Comparison of ENCODE assay signal across 14 cellular contexts in the genomic region with DNA sequence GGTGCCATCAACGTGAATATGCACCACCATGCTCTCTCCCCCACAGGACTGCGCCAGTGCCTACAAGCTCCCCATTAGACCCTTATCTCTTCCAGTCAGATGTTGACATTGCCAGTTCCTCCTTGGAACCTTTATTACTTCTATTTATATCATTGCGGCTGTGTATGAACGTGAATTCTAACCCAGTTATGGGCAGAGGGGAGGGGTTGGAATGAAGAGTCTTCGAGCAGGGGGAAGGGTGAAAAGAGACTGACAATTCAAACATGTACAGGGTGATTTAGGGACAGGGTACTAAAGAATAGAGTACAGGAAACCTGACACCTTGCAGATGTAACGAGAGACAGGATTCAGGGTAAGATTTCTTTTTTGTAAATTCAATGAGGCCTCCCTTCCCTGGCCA. TPM values are rescaled to one million over a fixed set of nuclear protein-coding genes. Genes with fewer than 3 reads are reported as not detected.
DNase-seq lines count a peak whose midpoint lies in the region; ATAC-seq and TF ChIP-seq lines count a peak whose summit lies in the region.
"Had no signal": no experiment of that assay in that cellular context is flagged by ENCODE, and none has a peak within 500 bp of the region (broad histone marks: within the 10 kb centered on the region; RNA-seq: fewer than 3 reads in every experiment).

No MANE protein-coding gene starts in this region.

- H3K27ac ChIP-seq in cardiac muscle cell: no peak overlapping the region
- H3K27ac ChIP-seq: spleen had no signal

- peak overlapping the region; percentile 8 for H3K27ac Mint-ChIP-seq in activated naive CD4-positive, alpha-beta T cell treated with anti-CD3 and anti-CD28 coated beads, Interleukin-2, amount 50 U/mL, for 24 hours
- H3K27ac Mint-ChIP-seq in activated naive CD4-positive, alpha-beta T cell treated with anti-CD3 and anti-CD28 coated beads, Interleukin-2, amount 50 U/mL, for 72 hours: no peak overlapping the region
- H3K27ac Mint-ChIP-seq: brain, HFFc6 had no signal

- H3K4me3 Mint-ChIP-seq in activated naive CD4-positive, alpha-beta T cell treated with anti-CD3 and anti-CD28 coated beads, Interleukin-2, amount 50 U/mL, for 24 hours: no peak overlapping the region
- H3K4me3 Mint-ChIP-seq: brain, HFFc6 had no signal

- ATAC-seq in activated naive CD4-positive, alpha-beta T cell treated with anti-CD3 and anti-CD28 coated beads, Interleukin-2, amount 50 U/mL, for 72 hours: no peak
- no peak for ATAC-seq in GM21381 (IDR thresholded peaks at IDR 0.05; ENCODE audit: unreplicated experiment)

- H3K9me3 ChIP-seq in cardiac muscle cell (ENCODE audit: low read depth): no peaks in the 10 kb centered on the region
- H3K9me3 ChIP-seq: spleen had no signal

- H3K4me3 ChIP-seq in cardiac muscle cell: no peak overlapping the region
- H3K4me3 ChIP-seq: spleen had no signal

- H3K36me3 ChIP-seq in cardiac muscle cell: no peaks in the 10 kb centered on the region
- H3K36me3 ChIP-seq: spleen had no signal

- no peaks in the 10 kb centered on the region for H3K27me3 ChIP-seq in cardiac muscle cell
- H3K27me3 ChIP-seq: spleen had no signal

- H3K9me3 Mint-ChIP-seq in activated naive CD4-positive, alpha-beta T cell treated with anti-CD3 and anti-CD28 coated beads, Interleukin-2, amount 50 U/mL, for 24 hours: no peaks in the 10 kb centered on the region
- peaks cover 0 to 3% of the 10 kb centered on the region in 2 donors for H3K9me3 Mint-ChIP-seq in activated naive CD4-positive, alpha-beta T cell treated with anti-CD3 and anti-CD28 coated beads, Interleukin-2, amount 50 U/mL, for 72 hours
- H3K9me3 Mint-ChIP-seq: HFFc6 had no signal

- H3K4me1 ChIP-seq in cardiac muscle cell (ENCODE audit: low read depth): peaks cover 22% of the 10 kb centered on the region
- H3K4me1 ChIP-seq: spleen had no signal

- no peaks in the 10 kb centered on the region for H3K36me3 Mint-ChIP-seq in activated naive CD4-positive, alpha-beta T cell treated with anti-CD3 and anti-CD28 coated beads, Interleukin-2, amount 50 U/mL, for 24 hours
- H3K36me3 Mint-ChIP-seq in activated naive CD4-positive, alpha-beta T cell treated with anti-CD3 and anti-CD28 coated beads, Interleukin-2, amount 50 U/mL, for 72 hours: no peaks in the 10 kb centered on the region
- H3K36me3 Mint-ChIP-seq: brain had no signal

- DNase-seq in activated naive CD4-positive, alpha-beta T cell treated with anti-CD3 and anti-CD28 coated beads, Interleukin-2, amount 50 U/mL, for 72 hours (ENCODE audit: low spot score in 2 of 2): no peak
- DNase-seq in NOMO-1 treated with DMSO at 0.1 percent for 48 hours (lab: John Stamatoyannopoulos, UW; ENCODE audit: unreplicated experiment) (peak; percentile 32), cardiac muscle cell (ENCODE audit: low read depth in 1 of 2, low spot score in 1 of 2) (peak; percentile 16 to 34), iPS-NIHi7 (ENCODE audit: extremely low spot score) (no peak), SW480 (ENCODE audit: low spot score) (no peak)
- no peak for DNase-seq in effector CD4-positive, alpha-beta T cell
- DNase-seq: activated naive CD4-positive, alpha-beta T cell; HFFc6; NCI-H446; spleen had no signal

- H3K4me1 Mint-ChIP-seq in activated naive CD4-positive, alpha-beta T cell treated with anti-CD3 and anti-CD28 coated beads, Interleukin-2, amount 50 U/mL, for 24 hours: peaks cover 25% of the 10 kb centered on the region

- TF ChIP-seq CTCF in cardiac muscle cell (IDR thresholded peaks at IDR 0.05; ENCODE audit: low read depth, low read length): no peak

- H3K27me3 Mint-ChIP-seq in activated naive CD4-positive, alpha-beta T cell treated with anti-CD3 and anti-CD28 coated beads, Interleukin-2, amount 50 U/mL, for 24 hours: no peaks in the 10 kb centered on the region

RNA-seq across cellular contexts. Expression of a gene that starts 41.8 kb away (rescaled TPM):
- total RNA-seq in activated naive CD4-positive, alpha-beta T cell treated with anti-CD3 and anti-CD28 coated beads, Interleukin-2, amount 50 U/mL, for 72 hours: 10 to 100 TPM; 32.0 to 96.6 TPM
- total RNA-seq in cardiac muscle cell: 70.1 and 123 TPM in 2 replicates
- 62.9 and 64.3 TPM in 2 replicates for polyA plus RNA-seq in cardiac muscle cell

RNA-seq across cellular contexts. Expression of a gene that starts 46.1 kb away (rescaled TPM):
- not detected for total RNA-seq in activated naive CD4-positive, alpha-beta T cell treated with anti-CD3 and anti-CD28 coated beads, Interleukin-2, amount 50 U/mL, for 72 hours
- not detected in 2 replicates for total RNA-seq in cardiac muscle cell
- not detected in 2 replicates for polyA plus RNA-seq in cardiac muscle cell
- total RNA-seq: activated CD8-positive, alpha-beta memory T cell treated with anti-CD3 and anti-CD28 coated beads for 36 hours; HFFc6 had no signal

Comparison
In these comparisons a context has a peak if more than half of its experiments do, and no peak if none do; other contexts are left out.
1. DNase-seq: peak in NOMO-1 treated with DMSO at 0.1 percent for 48 hours (single experiment) and cardiac muscle cell (2 of 2); none in activated naive CD4-positive, alpha-beta T cell treated with anti-CD3 and anti-CD28 coated beads, Interleukin-2, amount 50 U/mL, for 72 hours (0 of 2), effector CD4-positive, alpha-beta T cell (single experiment), iPS-NIHi7 (single experiment) and SW480 (single experiment).